ENCODE assay signal across 1 cellular context in genomic region chr6:36985963-36986703, GRCh38.
TF ChIP-seq lines count a peak whose summit lies in the region.

Gene MTCH1, minus strand, starts transcription at chr6:36986196. Its CDS starts 23 bp downstream, at chr6:36986173.

TF ChIP-seq in WTC11, 78 proteins besides CTCF, POLR2A, EP300 and RAD21 (continued from another document and continues in another):
- TF ChIP-seq AFF4 (CRISPR knock-in tag; IDR thresholded peaks at IDR 0.05; ENCODE audit: borderline replicate concordance) (no peak), MAX (CRISPR knock-in tag; IDR thresholded peaks at IDR 0.05) (peak; percentile 50; the same call in 1 of the 2 replicates), SMAD3 (CRISPR knock-in tag; IDR thresholded peaks at IDR 0.05; ENCODE audit: borderline replicate concordance) (0 out of 2 replicates have a peak, but pooled peaks have one; percentile 58), ZMAT4 (CRISPR knock-in tag; IDR thresholded peaks at IDR 0.05) (no peak), HMGA2 (CRISPR knock-in tag; IDR thresholded peaks at IDR 0.05) (no peak), ZNF423 (CRISPR knock-in tag; IDR thresholded peaks at IDR 0.05) (peak; percentile 59; the same call in 1 of the 2 replicates), PRDM15 (CRISPR knock-in tag; IDR thresholded peaks at IDR 0.05) (0 out of 2 replicates have a peak, but pooled peaks have one; percentile 14), ZNF425 (CRISPR knock-in tag; conservative IDR thresholded peaks at IDR 0.05) (no peak), ZNF121 (CRISPR knock-in tag; IDR thresholded peaks at IDR 0.05) (no peak), TCF7 (CRISPR knock-in tag; IDR thresholded peaks at IDR 0.05; ENCODE audit: low read depth) (no peak), TP53 (CRISPR knock-in tag; IDR thresholded peaks at IDR 0.05) (no peak), SOX15 (CRISPR knock-in tag; IDR thresholded peaks at IDR 0.05) (no peak), USF2 (CRISPR knock-in tag; IDR thresholded peaks at IDR 0.05) (peak; percentile 99), ZNF138 (CRISPR knock-in tag; conservative IDR thresholded peaks at IDR 0.05) (no peak), CREB1 (CRISPR knock-in tag; IDR thresholded peaks at IDR 0.05) (no peak), AR (CRISPR knock-in tag; IDR thresholded peaks at IDR 0.05) (no peak), ARID4B (CRISPR knock-in tag; IDR thresholded peaks at IDR 0.05; ENCODE audit: borderline replicate concordance) (peak; percentile 83), ZNF532 (CRISPR knock-in tag; IDR thresholded peaks at IDR 0.05; ENCODE audit: borderline replicate concordance) (no peak), PRRX2 (CRISPR knock-in tag; IDR thresholded peaks at IDR 0.05) (no peak), IRF1 (CRISPR knock-in tag; IDR thresholded peaks at IDR 0.05) (peak; percentile 47; the same call in 1 of the 2 replicates), JUN (CRISPR knock-in tag; IDR thresholded peaks at IDR 0.05) (no peak; the same call in 1 of the 2 replicates), FOXJ3 (CRISPR knock-in tag; IDR thresholded peaks at IDR 0.05; ENCODE audit: borderline replicate concordance) (no peak), TEAD4 (CRISPR knock-in tag; IDR thresholded peaks at IDR 0.05) (no peak)
